ENCODE assay signal across 1 cellular context in the genomic region with DNA sequence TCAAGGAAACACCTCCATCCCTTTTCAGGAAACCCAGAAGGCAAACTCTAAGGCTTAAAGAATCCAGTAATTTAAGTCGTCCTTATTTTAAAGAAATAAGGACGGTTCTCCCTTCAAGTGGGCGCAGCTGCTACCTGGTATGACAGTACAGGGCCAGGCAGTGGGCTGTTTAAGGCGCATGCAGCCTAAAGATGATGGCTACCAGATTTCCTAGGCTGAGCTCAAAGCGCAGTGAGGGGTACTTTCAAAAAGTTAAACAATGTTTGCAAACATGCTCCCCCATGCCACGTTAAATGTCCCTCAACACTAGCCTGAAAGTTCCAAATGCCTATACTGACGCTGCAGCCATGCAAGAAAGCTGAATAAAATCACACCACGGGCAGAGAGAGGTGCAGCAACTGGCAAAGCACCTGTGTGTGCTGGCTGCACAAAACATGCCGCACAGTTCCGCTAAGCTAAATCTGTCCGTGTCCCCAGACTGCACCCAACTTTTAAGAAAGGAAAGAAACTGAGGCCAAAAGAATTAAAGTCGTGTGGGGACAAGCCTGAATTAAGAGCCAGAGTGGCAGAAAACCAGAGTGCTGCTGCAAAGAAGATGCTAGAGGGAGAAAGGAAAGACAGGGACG.
TF ChIP-seq lines count a peak whose summit lies in the region.

No MANE protein-coding gene starts in this region.

TF ChIP-seq in K562, 482 proteins besides CTCF, POLR2A, EP300 and RAD21 (continued from another document):
- TF ChIP-seq, protein P1, sequence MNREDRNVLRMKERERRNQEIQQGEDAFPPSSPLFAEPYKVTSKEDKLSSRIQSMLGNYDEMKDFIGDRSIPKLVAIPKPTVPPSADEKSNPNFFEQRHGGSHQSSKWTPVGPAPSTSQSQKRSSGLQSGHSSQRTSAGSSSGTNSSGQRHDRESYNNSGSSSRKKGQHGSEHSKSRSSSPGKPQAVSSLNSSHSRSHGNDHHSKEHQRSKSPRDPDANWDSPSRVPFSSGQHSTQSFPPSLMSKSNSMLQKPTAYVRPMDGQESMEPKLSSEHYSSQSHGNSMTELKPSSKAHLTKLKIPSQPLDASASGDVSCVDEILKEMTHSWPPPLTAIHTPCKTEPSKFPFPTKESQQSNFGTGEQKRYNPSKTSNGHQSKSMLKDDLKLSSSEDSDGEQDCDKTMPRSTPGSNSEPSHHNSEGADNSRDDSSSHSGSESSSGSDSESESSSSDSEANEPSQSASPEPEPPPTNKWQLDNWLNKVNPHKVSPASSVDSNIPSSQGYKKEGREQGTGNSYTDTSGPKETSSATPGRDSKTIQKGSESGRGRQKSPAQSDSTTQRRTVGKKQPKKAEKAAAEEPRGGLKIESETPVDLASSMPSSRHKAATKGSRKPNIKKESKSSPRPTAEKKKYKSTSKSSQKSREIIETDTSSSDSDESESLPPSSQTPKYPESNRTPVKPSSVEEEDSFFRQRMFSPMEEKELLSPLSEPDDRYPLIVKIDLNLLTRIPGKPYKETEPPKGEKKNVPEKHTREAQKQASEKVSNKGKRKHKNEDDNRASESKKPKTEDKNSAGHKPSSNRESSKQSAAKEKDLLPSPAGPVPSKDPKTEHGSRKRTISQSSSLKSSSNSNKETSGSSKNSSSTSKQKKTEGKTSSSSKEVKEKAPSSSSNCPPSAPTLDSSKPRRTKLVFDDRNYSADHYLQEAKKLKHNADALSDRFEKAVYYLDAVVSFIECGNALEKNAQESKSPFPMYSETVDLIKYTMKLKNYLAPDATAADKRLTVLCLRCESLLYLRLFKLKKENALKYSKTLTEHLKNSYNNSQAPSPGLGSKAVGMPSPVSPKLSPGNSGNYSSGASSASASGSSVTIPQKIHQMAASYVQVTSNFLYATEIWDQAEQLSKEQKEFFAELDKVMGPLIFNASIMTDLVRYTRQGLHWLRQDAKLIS (CRISPR knock-in tag; IDR thresholded peaks at IDR 0.05) = no peak
- TF ChIP-seq NCOA1 (IDR thresholded peaks at IDR 0.05; ENCODE audit: low read depth) (no peak), ZNF785 (CRISPR knock-in tag; IDR thresholded peaks at IDR 0.05) (no peak)
- TF ChIP-seq, protein P2, sequence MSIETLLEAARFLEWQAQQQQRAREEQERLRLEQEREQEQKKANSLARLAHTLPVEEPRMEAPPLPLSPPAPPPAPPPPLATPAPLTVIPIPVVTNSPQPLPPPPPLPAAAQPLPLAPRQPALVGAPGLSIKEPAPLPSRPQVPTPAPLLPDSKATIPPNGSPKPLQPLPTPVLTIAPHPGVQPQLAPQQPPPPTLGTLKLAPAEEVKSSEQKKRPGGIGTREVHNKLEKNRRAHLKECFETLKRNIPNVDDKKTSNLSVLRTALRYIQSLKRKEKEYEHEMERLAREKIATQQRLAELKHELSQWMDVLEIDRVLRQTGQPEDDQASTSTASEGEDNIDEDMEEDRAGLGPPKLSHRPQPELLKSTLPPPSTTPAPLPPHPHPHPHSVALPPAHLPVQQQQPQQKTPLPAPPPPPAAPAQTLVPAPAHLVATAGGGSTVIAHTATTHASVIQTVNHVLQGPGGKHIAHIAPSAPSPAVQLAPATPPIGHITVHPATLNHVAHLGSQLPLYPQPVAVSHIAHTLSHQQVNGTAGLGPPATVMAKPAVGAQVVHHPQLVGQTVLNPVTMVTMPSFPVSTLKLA (conservative IDR thresholded peaks at IDR 0.05) = peak in 1 of 2 experiments; percentile 1; a peak in 1 of 4 replicates
- TF ChIP-seq, protein P3, sequence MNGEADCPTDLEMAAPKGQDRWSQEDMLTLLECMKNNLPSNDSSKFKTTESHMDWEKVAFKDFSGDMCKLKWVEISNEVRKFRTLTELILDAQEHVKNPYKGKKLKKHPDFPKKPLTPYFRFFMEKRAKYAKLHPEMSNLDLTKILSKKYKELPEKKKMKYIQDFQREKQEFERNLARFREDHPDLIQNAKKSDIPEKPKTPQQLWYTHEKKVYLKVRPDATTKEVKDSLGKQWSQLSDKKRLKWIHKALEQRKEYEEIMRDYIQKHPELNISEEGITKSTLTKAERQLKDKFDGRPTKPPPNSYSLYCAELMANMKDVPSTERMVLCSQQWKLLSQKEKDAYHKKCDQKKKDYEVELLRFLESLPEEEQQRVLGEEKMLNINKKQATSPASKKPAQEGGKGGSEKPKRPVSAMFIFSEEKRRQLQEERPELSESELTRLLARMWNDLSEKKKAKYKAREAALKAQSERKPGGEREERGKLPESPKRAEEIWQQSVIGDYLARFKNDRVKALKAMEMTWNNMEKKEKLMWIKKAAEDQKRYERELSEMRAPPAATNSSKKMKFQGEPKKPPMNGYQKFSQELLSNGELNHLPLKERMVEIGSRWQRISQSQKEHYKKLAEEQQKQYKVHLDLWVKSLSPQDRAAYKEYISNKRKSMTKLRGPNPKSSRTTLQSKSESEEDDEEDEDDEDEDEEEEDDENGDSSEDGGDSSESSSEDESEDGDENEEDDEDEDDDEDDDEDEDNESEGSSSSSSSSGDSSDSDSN (IDR thresholded peaks at IDR 0.05; ENCODE audit: borderline replicate concordance in 1 of 2, low read depth in 2 of 2, low read length in 2 of 2) = no peak
- TF ChIP-seq, protein P4, sequence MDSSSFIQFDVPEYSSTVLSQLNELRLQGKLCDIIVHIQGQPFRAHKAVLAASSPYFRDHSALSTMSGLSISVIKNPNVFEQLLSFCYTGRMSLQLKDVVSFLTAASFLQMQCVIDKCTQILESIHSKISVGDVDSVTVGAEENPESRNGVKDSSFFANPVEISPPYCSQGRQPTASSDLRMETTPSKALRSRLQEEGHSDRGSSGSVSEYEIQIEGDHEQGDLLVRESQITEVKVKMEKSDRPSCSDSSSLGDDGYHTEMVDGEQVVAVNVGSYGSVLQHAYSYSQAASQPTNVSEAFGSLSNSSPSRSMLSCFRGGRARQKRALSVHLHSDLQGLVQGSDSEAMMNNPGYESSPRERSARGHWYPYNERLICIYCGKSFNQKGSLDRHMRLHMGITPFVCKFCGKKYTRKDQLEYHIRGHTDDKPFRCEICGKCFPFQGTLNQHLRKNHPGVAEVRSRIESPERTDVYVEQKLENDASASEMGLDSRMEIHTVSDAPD (CRISPR knock-in tag; IDR thresholded peaks at IDR 0.05) = no peak
- TF ChIP-seq, protein P5, sequence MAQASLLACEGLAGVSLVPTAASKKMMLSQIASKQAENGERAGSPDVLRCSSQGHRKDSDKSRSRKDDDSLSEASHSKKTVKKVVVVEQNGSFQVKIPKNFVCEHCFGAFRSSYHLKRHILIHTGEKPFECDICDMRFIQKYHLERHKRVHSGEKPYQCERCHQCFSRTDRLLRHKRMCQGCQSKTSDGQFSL (CRISPR knock-in tag; IDR thresholded peaks at IDR 0.05) = no peak
- TF ChIP-seq, protein P5 (tag; IDR thresholded peaks at IDR 0.05) = no peak
